In genomic region chr3:113292933-113293332, GRCh38 we compare ENCODE assay signal across 34 cellular contexts.
"Had no signal": no experiment of that assay in that cellular context is flagged by ENCODE, and none has a peak within 500 bp of the region (broad histone marks: within the 10 kb centered on the region; RNA-seq: fewer than 3 reads in every experiment).

No MANE protein-coding gene starts in this region.

- H3K4me3 Mint-ChIP-seq: activated CD4-positive, alpha-beta memory T cell treated with anti-CD3 and anti-CD28 coated beads, Interleukin-2, amount 10 ng/mL, durations not matched to agents 7 days and 5 days; activated naive CD8-positive, alpha-beta T cell; activated T-cell treated with anti-CD3 and anti-CD28 coated beads, Interleukin-2, amount 50 U/mL, for 4 hours; activated T-helper 1 cell treated with anti-CD3 and anti-CD28 coated beads, Interleukin-12 subunit alpha, Interleukin-12 subunit beta, Interleukin-2, Interleukin-4 antibody, amounts not matched to agents 30 ng/mL and 10 ng/mL and 1 ng/mL, durations not matched to agents 14 hours and 24 hours and 36 hours; central memory CD8-positive, alpha-beta T cell; dendritic cell treated with granulocyte-macrophage colony-stimulating factor and Interleukin-4, amounts not matched to agents 40 ng/mL and 50 ng/mL, for 4 days; endodermal cell; T-helper 17 cell; T-helper 2 cell treated with Interferon-gamma antibody and Interleukin-4, amounts not matched to agents 5 μg/mL and 100 μg/mL, for 36 hours had no signal

- FAIRE-seq: astrocyte, bronchial epithelial cell had no signal

- H3K4me1 Mint-ChIP-seq: activated CD4-positive, alpha-beta memory T cell treated with anti-CD3 and anti-CD28 coated beads, Interleukin-2, amount 10 ng/mL, durations not matched to agents 7 days and 5 days; central memory CD8-positive, alpha-beta T cell had no signal

- H3K27me3 Mint-ChIP-seq: activated CD4-positive, alpha-beta memory T cell treated with anti-CD3 and anti-CD28 coated beads, Interleukin-2, amount 10 ng/mL, durations not matched to agents 7 days and 5 days; activated naive CD8-positive, alpha-beta T cell; central memory CD8-positive, alpha-beta T cell; dendritic cell treated with granulocyte-macrophage colony-stimulating factor and Interleukin-4, amounts not matched to agents 40 ng/mL and 50 ng/mL, for 4 days; T-helper 17 cell had no signal

- ATAC-seq: esophagus mucosa, foreskin keratinocyte, gastrocnemius medialis, heart left ventricle, T-helper 17 cell had no signal

- H3K4me3 ChIP-seq: coronary artery, dorsolateral prefrontal cortex, gastrocnemius medialis, heart left ventricle had no signal

- DNase-seq: activated CD4-positive, alpha-beta memory T cell treated with anti-CD3 and anti-CD28 coated beads, Interleukin-2, amount 10 ng/mL, durations not matched to agents 7 days and 5 days; activated CD4-positive, alpha-beta T cell treated with anti-CD3 and anti-CD28 coated beads for 4 hours; activated CD4-positive, alpha-beta T cell treated with anti-CD3 and anti-CD28 coated beads, Interleukin-2, amount 50 U/mL, for 4 hours; activated CD4-positive, CD25-positive, alpha-beta regulatory T cell; activated CD4-positive, CD25-positive, alpha-beta regulatory T cell treated with anti-CD3 and anti-CD28 coated beads, Interleukin-2, amount 50 U/mL, for 72 hours; activated CD8-positive, alpha-beta memory T cell treated with anti-CD3 and anti-CD28 coated beads, Interleukin-2, amount 50 U/mL, for 48 hours; activated effector memory CD4-positive, alpha-beta T cell treated with Interleukin-2 at 50 U/mL for 16 hours; activated gamma-delta T cell treated with Interleukin-2 at 50 U/mL for 16 hours; activated naive CD4-positive, alpha-beta T cell treated with anti-CD3 and anti-CD28 coated beads, Interleukin-2, amount 50 U/mL, for 16 hours; activated naive CD4-positive, alpha-beta T cell treated with Interleukin-2 at 50 U/mL for 16 hours; activated T-cell treated with anti-CD3 and anti-CD28 coated beads for 4 hours; activated T-cell treated with anti-CD3 and anti-CD28 coated beads, Interleukin-2, amount 50 U/mL, for 4 hours; amniotic stem cell; anterior cingulate cortex; brain microvascular endothelial cell; dorsolateral prefrontal cortex; effector memory CD4-positive, alpha-beta T cell; endodermal cell; foreskin keratinocyte; gastrocnemius medialis; glutamatergic neuron; heart left ventricle; T-helper 1 cell; T-helper 17 cell; T1000 had no signal

- H3K9me3 Mint-ChIP-seq: activated CD4-positive, alpha-beta memory T cell treated with anti-CD3 and anti-CD28 coated beads, Interleukin-2, amount 10 ng/mL, durations not matched to agents 7 days and 5 days; activated T-helper 1 cell treated with anti-CD3 and anti-CD28 coated beads, Interleukin-12 subunit alpha, Interleukin-12 subunit beta, Interleukin-2, Interleukin-4 antibody, amounts not matched to agents 30 ng/mL and 10 ng/mL and 1 ng/mL, durations not matched to agents 14 hours and 24 hours and 36 hours; central memory CD8-positive, alpha-beta T cell; dendritic cell treated with granulocyte-macrophage colony-stimulating factor and Interleukin-4, amounts not matched to agents 40 ng/mL and 50 ng/mL, for 4 days; endodermal cell; T-helper 2 cell treated with Interferon-gamma antibody and Interleukin-4, amounts not matched to agents 5 μg/mL and 100 μg/mL, for 36 hours had no signal

- H3K36me3 Mint-ChIP-seq: activated naive CD8-positive, alpha-beta T cell had no signal

- H3K27ac Mint-ChIP-seq: activated CD4-positive, alpha-beta memory T cell treated with anti-CD3 and anti-CD28 coated beads, Interleukin-2, amount 10 ng/mL, durations not matched to agents 7 days and 5 days; activated naive CD8-positive, alpha-beta T cell; activated T-helper 1 cell treated with anti-CD3 and anti-CD28 coated beads, Interleukin-12 subunit alpha, Interleukin-12 subunit beta, Interleukin-2, Interleukin-4 antibody, amounts not matched to agents 30 ng/mL and 10 ng/mL and 1 ng/mL, durations not matched to agents 14 hours and 24 hours and 36 hours; dendritic cell treated with granulocyte-macrophage colony-stimulating factor and Interleukin-4, amounts not matched to agents 40 ng/mL and 50 ng/mL, for 4 days; endodermal cell; T-helper 17 cell; T-helper 2 cell treated with Interferon-gamma antibody and Interleukin-4, amounts not matched to agents 5 μg/mL and 100 μg/mL, for 36 hours had no signal

- H3K27ac ChIP-seq: brain microvascular endothelial cell, coronary artery, dorsolateral prefrontal cortex, foreskin keratinocyte, gastrocnemius medialis, heart left ventricle had no signal

- H3K9me3 ChIP-seq: gastrocnemius medialis, heart left ventricle had no signal

- H3K4me1 ChIP-seq: foreskin keratinocyte, gastrocnemius medialis, heart left ventricle had no signal

- H3K36me3 ChIP-seq: brain microvascular endothelial cell, gastrocnemius medialis, heart left ventricle had no signal

- H3K27me3 ChIP-seq: brain microvascular endothelial cell, dorsolateral prefrontal cortex, foreskin keratinocyte, gastrocnemius medialis, heart left ventricle had no signal
